8 cellular contexts compared by ENCODE assay signal in genomic region chr12:118359541-118359915, GRCh38. TPM values are rescaled to one million over a fixed set of nuclear protein-coding genes. Genes with fewer than 3 reads are reported as not detected.
DNase-seq lines count a peak whose midpoint lies in the region; ATAC-seq and TF ChIP-seq lines count a peak whose summit lies in the region.

No MANE protein-coding gene starts in this region.

- H3K79me2 ChIP-seq in DND-41 (ENCODE audit: insufficient read depth, low read length) = peaks cover 51% of the 10 kb centered on the region

- H3K4me1 Mint-ChIP-seq in activated CD4-positive, alpha-beta T cell treated with anti-CD3 and anti-CD28 coated beads, Interleukin-2, amount 10 ng/mL, durations not matched to agents 7 days and 5 days = peaks cover 36% of the 10 kb centered on the region

- H3K9me3 Mint-ChIP-seq in activated CD4-positive, alpha-beta T cell treated with anti-CD3 and anti-CD28 coated beads, Interleukin-2, amount 10 ng/mL, durations not matched to agents 7 days and 5 days = peaks cover 2% of the 10 kb centered on the region

- H3K4me2 ChIP-seq in DND-41 (ENCODE audit: insufficient read depth, low read length) = peak overlapping the region; percentile 84

- no peaks in the 10 kb centered on the region for H4K20me1 ChIP-seq in DND-41 (ENCODE audit: insufficient read depth, low read length)

- ATAC-seq in DND-41 (ENCODE audit: insufficient read depth, low read depth) (peak; percentile 88), HG03175 (IDR thresholded peaks at IDR 0.05; ENCODE audit: unreplicated experiment) (peak; percentile 57), HG03457 (IDR thresholded peaks at IDR 0.05; ENCODE audit: unreplicated experiment) (no peak), GM21528 (IDR thresholded peaks at IDR 0.05; ENCODE audit: low FRiP score, unreplicated experiment) (no peak)

- peak overlapping the region; percentile 94 for H3K4me3 Mint-ChIP-seq in activated CD4-positive, alpha-beta T cell treated with anti-CD3 and anti-CD28 coated beads, Interleukin-2, amount 10 ng/mL, durations not matched to agents 7 days and 5 days

- no peak for TF ChIP-seq CTCF in DND-41 (IDR thresholded peaks at IDR 0.05; ENCODE audit: borderline replicate concordance, extremely low read depth, low read length, poor library complexity, severe bottlenecking)

- H3K9me3 ChIP-seq in DND-41 (ENCODE audit: insufficient read depth, low read length, severe bottlenecking) (no peaks in the 10 kb centered on the region), muscle layer of duodenum (ENCODE audit: control insufficient read depth in 1 of 2, low read length in 2 of 2) (no peaks in the 10 kb centered on the region)

- peak; percentile 65 for DNase-seq in DND-41
- DNase-seq in activated CD4-positive, alpha-beta T cell treated with anti-CD3 and anti-CD28 coated beads, Interleukin-2, amount 10 ng/mL, durations not matched to agents 7 days and 5 days = peak; percentile 57
- DNase-seq in occipital lobe (lab: John Stamatoyannopoulos, UW) = no peak
- no peak for DNase-seq in C1 segment of cervical spinal cord (lab: John Stamatoyannopoulos, UW)

- H2AFZ ChIP-seq in DND-41 (ENCODE audit: low read depth, low read length) = peak overlapping the region; percentile 70

- H3K27me3 ChIP-seq in DND-41 (ENCODE audit: insufficient read depth, low read length, poor library complexity) (no peaks in the 10 kb centered on the region), muscle layer of duodenum (ENCODE audit: low read depth, low read length) (no peaks in the 10 kb centered on the region)

- H3K4me3 ChIP-seq in DND-41 (ENCODE audit: low read depth in 1 of 2, low read length in 2 of 2) = peak overlapping the region; percentile 66 to 71
- H3K4me3 ChIP-seq in muscle layer of duodenum (ENCODE audit: low read depth in 1 of 2, low read length in 2 of 2) = peak overlapping the region in 1 of 2 donors; percentile 44

- peaks cover 14% of the 10 kb centered on the region for H3K36me3 Mint-ChIP-seq in activated CD4-positive, alpha-beta T cell treated with anti-CD3 and anti-CD28 coated beads, Interleukin-2, amount 10 ng/mL, durations not matched to agents 7 days and 5 days (ENCODE audit: low read depth)

- H3K27ac ChIP-seq in DND-41 (ENCODE audit: low read length) (peak overlapping the region; percentile 91), muscle layer of duodenum (ENCODE audit: low read length) (peak overlapping the region; percentile 71)

- H3K27ac Mint-ChIP-seq in activated CD4-positive, alpha-beta T cell treated with anti-CD3 and anti-CD28 coated beads, Interleukin-2, amount 10 ng/mL, durations not matched to agents 7 days and 5 days = peak overlapping the region; percentile 91

- peak overlapping the region; percentile 74 for H3K9ac ChIP-seq in DND-41 (ENCODE audit: low read depth, low read length)

- peaks cover 41% of the 10 kb centered on the region for H3K4me1 ChIP-seq in DND-41 (ENCODE audit: insufficient read depth, low read length)
- H3K4me1 ChIP-seq in muscle layer of duodenum (ENCODE audit: control insufficient read depth in 1 of 2, insufficient read depth in 2 of 2, low read length in 2 of 2) = peaks cover 7 to 16% of the 10 kb centered on the region in 2 donors

- H3K27me3 Mint-ChIP-seq in activated CD4-positive, alpha-beta T cell treated with anti-CD3 and anti-CD28 coated beads, Interleukin-2, amount 10 ng/mL, durations not matched to agents 7 days and 5 days = no peaks in the 10 kb centered on the region

- CTCF ChIA-PET in activated CD4-positive, alpha-beta T cell treated with anti-CD3 and anti-CD28 coated beads, Interleukin-2, amount 10 ng/mL, durations not matched to agents 7 days and 5 days (lab: Charles Lee) = interaction anchor here (1.1 to 6.1 kb wide), 2 partner anchors 18 to 296 kb away, joined by 3 to 59 read pairs; partner anchors contain the start of gene SUDS3

- POLR2A ChIA-PET in activated CD4-positive, alpha-beta T cell treated with anti-CD3 and anti-CD28 coated beads, Interleukin-2, amount 10 ng/mL, durations not matched to agents 7 days and 5 days (lab: Charles Lee) = interaction anchor here (1.5 kb wide), 1 partner anchor 16 kb away, joined by 4 read pairs; the partner anchor contains the start of gene SUDS3

- H3K36me3 ChIP-seq in DND-41 (ENCODE audit: insufficient read depth, low read length) (0 out of 2 replicates have a peak, but pooled peaks cover 5% of the 10 kb centered on the region), muscle layer of duodenum (ENCODE audit: control insufficient read depth in 1 of 2, insufficient read depth in 2 of 2, low read length in 2 of 2) (no peaks in the 10 kb centered on the region)

RNA-seq across cellular contexts. Expression of gene TAOK3, which starts 13.2 kb away (rescaled TPM):
- total RNA-seq in activated CD4-positive, alpha-beta T cell treated with anti-CD3 and anti-CD28 coated beads, Interleukin-2, amount 10 ng/mL, durations not matched to agents 7 days and 5 days = 10 to 100 TPM; 52.5 to 63.3 TPM
- 52.9 TPM for total RNA-seq in occipital lobe

RNA-seq across cellular contexts. Expression of gene SUDS3, which starts 16.8 kb away (rescaled TPM):
- total RNA-seq in activated CD4-positive, alpha-beta T cell treated with anti-CD3 and anti-CD28 coated beads, Interleukin-2, amount 10 ng/mL, durations not matched to agents 7 days and 5 days = 10 to 100 TPM; 23.8 to 25.4 TPM
- total RNA-seq in occipital lobe = 67.2 TPM

Comparison
In these comparisons a context has a peak if more than half of its experiments do, and no peak if none do; other contexts are left out.
1. ATAC-seq: peak in DND-41 (single experiment) and HG03175 (single experiment); none in HG03457 (single experiment) and GM21528 (single experiment).
2. DNase-seq: peak in DND-41 (single experiment) and activated CD4-positive, alpha-beta T cell treated with anti-CD3 and anti-CD28 coated beads, Interleukin-2, amount 10 ng/mL, durations not matched to agents 7 days and 5 days (single experiment); none in occipital lobe (single experiment) and C1 segment of cervical spinal cord (0 of 14).